In the genomic region with DNA sequence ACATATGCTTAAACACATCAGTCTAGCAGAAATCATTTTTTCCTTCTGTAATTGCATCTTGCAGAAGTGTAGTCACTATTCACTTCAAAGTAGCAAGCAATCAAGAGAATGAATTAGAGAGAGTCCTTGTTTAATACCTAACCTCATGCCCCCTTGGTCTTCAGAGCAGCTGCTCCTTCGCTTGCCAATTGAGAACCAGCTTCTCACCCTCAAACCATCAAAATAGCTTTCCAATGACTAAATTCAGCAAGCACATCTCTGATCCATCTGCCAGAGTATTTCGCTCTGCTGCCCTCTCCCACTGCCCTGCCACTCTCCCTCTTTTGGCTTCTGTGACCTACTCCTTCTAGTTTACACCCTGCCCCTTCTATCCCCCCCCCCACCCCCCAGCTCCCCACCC, we compare ENCODE assay signal across 25 cellular contexts.
"Had no signal": no experiment of that assay in that cellular context is flagged by ENCODE, and none has a peak within 500 bp of the region (broad histone marks: within the 10 kb centered on the region; RNA-seq: fewer than 3 reads in every experiment).

No MANE protein-coding gene starts in this region.

- H3K4me2 ChIP-seq: neural progenitor cell had no signal

- H3K4me3 ChIP-seq: breast epithelium, gastroesophageal sphincter, heart left ventricle, left lung, lung, neural progenitor cell, sigmoid colon, thoracic aorta had no signal

- H3K27me3 ChIP-seq: breast epithelium, left lung, neural progenitor cell, sigmoid colon had no signal

- H3K27ac ChIP-seq: breast epithelium, gastroesophageal sphincter, heart left ventricle, left lung, neural progenitor cell, sigmoid colon, thoracic aorta had no signal

- FAIRE-seq: colon, endothelial cell of umbilical vein, TTC549 had no signal

- H3K9ac ChIP-seq: neural progenitor cell had no signal

- H3K4me1 ChIP-seq: breast epithelium, gastroesophageal sphincter, heart left ventricle, left lung, neural progenitor cell, sigmoid colon had no signal

- DNase-seq: activated CD4-positive, alpha-beta T cell treated with anti-CD3 and anti-CD28 coated beads, Interleukin-2, amount 50 U/mL, for 48 hours; activated CD8-positive, alpha-beta memory T cell treated with anti-CD3 and anti-CD28 coated beads, Interleukin-2, amount 50 U/mL, for 48 hours; activated naive CD4-positive, alpha-beta T cell treated with anti-CD3 and anti-CD28 coated beads for 36 hours; activated naive CD8-positive, alpha-beta T cell treated with anti-CD3 and anti-CD28 coated beads, Interleukin-2, amount 10 ng/mL, durations not matched to agents 7 days and 5 days; activated T-cell treated with anti-CD3 and anti-CD28 coated beads, Interleukin-2, amount 50 U/mL, for 4 hours; amniotic stem cell; effector memory CD4-positive, alpha-beta T cell; heart left ventricle; islet precursor cell; left lung; naive thymus-derived CD8-positive, alpha-beta T cell; posterior cingulate gyrus; sigmoid colon; stimulated activated CD4-positive, alpha-beta T cell treated with anti-CD3 and anti-CD28 coated beads, Interleukin-2, amount 100 ng/mL, for 48 hours; stimulated activated CD8-positive, alpha-beta memory T cell treated with anti-CD3 and anti-CD28 coated beads, Interleukin-4, amount 100 ng/mL, for 48 hours; stimulated activated naive B cell treated with anti-CD40 and anti-IgM and Interleukin-4, amounts not matched to agents 10 μg/mL and 1 μg/mL and 100 μg/mL, for 72 hours; T-helper 1 cell had no signal

- H3K9me3 ChIP-seq: breast epithelium, gastroesophageal sphincter, heart left ventricle, left lung, sigmoid colon, thoracic aorta had no signal

- H2AFZ ChIP-seq: neural progenitor cell had no signal

- H3K36me3 ChIP-seq: breast epithelium, gastroesophageal sphincter, heart left ventricle, left lung, neural progenitor cell, sigmoid colon, thoracic aorta had no signal
